Comparison of ENCODE assay signal across 10 cellular contexts in genomic region chr4:121690001-121690400, GRCh38. TPM values are rescaled to one million over a fixed set of nuclear protein-coding genes. Genes with fewer than 3 reads are reported as not detected.
DNase-seq lines count a peak whose midpoint lies in the region; ATAC-seq, FAIRE-seq and TF ChIP-seq lines count a peak whose summit lies in the region.
"Had no signal": no experiment of that assay in that cellular context is flagged by ENCODE, and none has a peak within 500 bp of the region (broad histone marks: within the 10 kb centered on the region; RNA-seq: fewer than 3 reads in every experiment).

No MANE protein-coding gene starts in this region.

- WGBS in psoas muscle, 3 donors = 82 to 93% (median 89%) methylated on average over 2 of the region's 2 CpGs

- TF ChIP-seq CTCF in bronchial epithelial cell (IDR thresholded peaks at IDR 0.05; ENCODE audit: insufficient read depth, low read length, severe bottlenecking) (no peak), psoas muscle (IDR thresholded peaks at IDR 0.05) (no peak)

- H3K27me3 ChIP-seq in bronchial epithelial cell (ENCODE audit: control insufficient read depth, insufficient read depth, low read length) (no peaks in the 10 kb centered on the region), psoas muscle (ENCODE audit: insufficient read depth in 3 of 3, low read length in 2 of 3) (no peaks in the 10 kb centered on the region)

- H3K36me3 ChIP-seq in bronchial epithelial cell (ENCODE audit: control insufficient read depth, insufficient read depth, low read length) (peaks cover 4% of the 10 kb centered on the region), psoas muscle (ENCODE audit: insufficient read depth in 1 of 2, low read depth in 1 of 2) (peaks cover 6 to 24% of the 10 kb centered on the region in 2 donors)

- no peak overlapping the region for H3K4me3 ChIP-seq in bronchial epithelial cell (ENCODE audit: low read depth, low read length)
- H3K4me3 ChIP-seq in psoas muscle = no peak overlapping the region

- peak overlapping the region; percentile 48 for H3K27ac ChIP-seq in psoas muscle

- DNase-seq in bronchial epithelial cell (ENCODE audit: low read depth) (peak; percentile 62), psoas muscle (no peak), DMS153 (lab: John Stamatoyannopoulos, UW) (no peak), superior temporal gyrus (ENCODE audit: extremely low spot score) (no peak)
- DNase-seq: NCI-H524 treated with DMSO at 0.1 percent for 48 hours had no signal

- no peak for FAIRE-seq in bronchial epithelial cell (lab: Jason Lieb, UNC)
- FAIRE-seq: G401.6 had no signal

- ATAC-seq in GM18520 (IDR thresholded peaks at IDR 0.05; ENCODE audit: unreplicated experiment) (peak; percentile 58), HG03159 (IDR thresholded peaks at IDR 0.05; ENCODE audit: unreplicated experiment) (peak; percentile 38), psoas muscle (peak; percentile 12 to 54 (median 27)), GM19035 (IDR thresholded peaks at IDR 0.05; ENCODE audit: unreplicated experiment) (no peak), HG03139 (IDR thresholded peaks at IDR 0.05; ENCODE audit: unreplicated experiment) (no peak)

- intact Hi-C loops in psoas muscle (cut with DNase I) = no loop called here

- H3K9me3 ChIP-seq in psoas muscle = no peaks in the 10 kb centered on the region

- H3K4me1 ChIP-seq in psoas muscle = peaks cover 54% of the 10 kb centered on the region

RNA-seq across cellular contexts. Expression of gene ANXA5, which starts 6.8 kb away (rescaled TPM):
- 206 and 251 TPM in 2 replicates for total RNA-seq in bronchial epithelial cell
- 100 to 1,000 TPM in 1 of 4 donors, 10 to 100 TPM in 3; 59.1 to 149 (median 84.5) TPM for total RNA-seq in psoas muscle
- 100 to 1,000 TPM; 116 to 264 (median 194) TPM for polyA plus RNA-seq in psoas muscle

Comparison
In these comparisons a context has a peak if more than half of its experiments do, and no peak if none do; other contexts are left out.
1. ATAC-seq: peak in GM18520 (single experiment), HG03159 (single experiment) and psoas muscle (4 of 4); none in GM19035 (single experiment) and HG03139 (single experiment).